In the genomic region with DNA sequence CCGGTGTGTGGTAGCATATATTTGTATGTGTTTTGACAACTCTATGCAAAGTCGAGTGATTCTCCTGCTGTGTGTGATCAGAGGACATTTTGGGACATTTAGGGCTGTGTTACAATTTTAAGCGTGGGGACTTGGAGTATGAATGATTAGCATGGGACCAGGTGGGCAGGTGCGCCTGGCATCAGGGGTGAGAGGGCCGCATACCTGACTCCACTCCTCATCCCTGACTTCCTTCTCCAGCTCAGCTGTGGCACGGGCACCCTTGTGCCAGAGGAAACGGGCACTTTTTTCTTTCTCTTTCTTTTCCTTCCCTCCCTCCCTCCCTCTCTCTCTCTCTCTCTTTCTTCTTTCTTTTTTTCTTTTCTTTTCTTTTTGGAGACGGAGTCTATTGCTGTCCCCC, we compare ENCODE assay signal across 16 cellular contexts. TPM values are rescaled to one million over a fixed set of nuclear protein-coding genes. Genes with fewer than 3 reads are reported as not detected.
DNase-seq lines count a peak whose midpoint lies in the region; ATAC-seq and TF ChIP-seq lines count a peak whose summit lies in the region.
"Had no signal": no experiment of that assay in that cellular context is flagged by ENCODE, and none has a peak within 500 bp of the region (broad histone marks: within the 10 kb centered on the region; RNA-seq: fewer than 3 reads in every experiment).

No MANE protein-coding gene starts in this region.

- H3K9me3 ChIP-seq in mucosa of descending colon (no peaks in the 10 kb centered on the region), upper lobe of right lung (no peaks in the 10 kb centered on the region)

- H3K36me3 ChIP-seq in mucosa of descending colon (ENCODE audit: low read depth) (no peaks in the 10 kb centered on the region), upper lobe of right lung (no peaks in the 10 kb centered on the region)

- H3K27ac ChIP-seq in upper lobe of right lung, result no peak overlapping the region

- no peaks in the 10 kb centered on the region for H3K27me3 ChIP-seq in upper lobe of right lung

- TF ChIP-seq CTCF in mucosa of descending colon (IDR thresholded peaks at IDR 0.05) (no peak), upper lobe of right lung (IDR thresholded peaks at IDR 0.05) (no peak), omental fat pad (IDR thresholded peaks at IDR 0.05) (no peak)

- no peak overlapping the region for H3K4me3 Mint-ChIP-seq in central memory CD8-positive, alpha-beta T cell

- H3K36me3 Mint-ChIP-seq in central memory CD8-positive, alpha-beta T cell (ENCODE audit: insufficient read depth), result peaks cover 3% of the 10 kb centered on the region

- intact Hi-C loops in mucosa of descending colon (cut with DNase I, micrococcal nuclease), result no loop called here
- intact Hi-C loops in upper lobe of right lung (cut with DNase I), result no loop called here

- no peaks in the 10 kb centered on the region for H3K9me3 Mint-ChIP-seq in central memory CD8-positive, alpha-beta T cell

- no peaks in the 10 kb centered on the region for H3K27me3 Mint-ChIP-seq in central memory CD8-positive, alpha-beta T cell

- no peak for ATAC-seq in central memory CD8-positive, alpha-beta T cell (replicated peaks; ENCODE audit: extremely low read depth, poor library complexity, severe bottlenecking)
- ATAC-seq in mucosa of descending colon, result no peak
- peak; percentile 34 for ATAC-seq in upper lobe of right lung
- ATAC-seq in omental fat pad (ENCODE audit: low FRiP score), result no peak
- no peak for ATAC-seq in HG02763 (IDR thresholded peaks at IDR 0.05; ENCODE audit: unreplicated experiment)

- H3K4me1 Mint-ChIP-seq in central memory CD8-positive, alpha-beta T cell, result no peaks in the 10 kb centered on the region

- DNase-seq in RPMI8226, result peak; percentile 1
- no peak for DNase-seq in central memory CD8-positive, alpha-beta T cell (ENCODE audit: low spot score in 2 of 2)
- peak in 2 of 3 donors; percentile 18 to 19 for DNase-seq in mucosa of descending colon
- DNase-seq in upper lobe of right lung, result peak; percentile 42
- DNase-seq in omental fat pad (ENCODE audit: low spot score), result no peak
- DNase-seq in foreskin melanocyte, result no peak
- DNase-seq: C1 segment of cervical spinal cord, DMS153, Karpas-422, MM.1S, NCI-H1105 treated with DMSO at 0.1 percent for 48 hours, NCI-H187, NCI-H446 treated with DMSO at 0.1 percent for 48 hours, NCI-H774, SHP77 had no signal

- H3K27ac Mint-ChIP-seq in central memory CD8-positive, alpha-beta T cell (ENCODE audit: low read depth), result peak overlapping the region; percentile 51

- H3K4me1 ChIP-seq in mucosa of descending colon (ENCODE audit: low read depth), result peaks cover 8% of the 10 kb centered on the region
- peaks cover 10% of the 10 kb centered on the region for H3K4me1 ChIP-seq in upper lobe of right lung

- H3K4me3 ChIP-seq in mucosa of descending colon (no peak overlapping the region), upper lobe of right lung (no peak overlapping the region)

RNA-seq across cellular contexts. Expression of gene PLCXD1, which starts 15.7 kb away (rescaled TPM):
- total RNA-seq in mucosa of descending colon, result 10 to 100 TPM; 12.6 to 20.7 (median 13.8) TPM
- 34.4 TPM for total RNA-seq in upper lobe of right lung
- 10 to 100 TPM; 12.8 to 32.3 (median 21.9) TPM for total RNA-seq in omental fat pad

RNA-seq across cellular contexts. Expression of gene GTPBP6, which starts 53.1 kb away (rescaled TPM):
- 10 to 100 TPM; 49.8 to 55.8 (median 54.1) TPM for total RNA-seq in mucosa of descending colon
- 55.1 TPM for total RNA-seq in upper lobe of right lung
- total RNA-seq in omental fat pad, result 10 to 100 TPM; 25.7 to 35.3 (median 34.0) TPM

Comparison
In these comparisons a context has a peak if more than half of its experiments do, and no peak if none do; other contexts are left out.
1. DNase-seq: peak in RPMI8226 (single experiment), mucosa of descending colon (2 of 3) and upper lobe of right lung (single experiment); none in central memory CD8-positive, alpha-beta T cell (0 of 2), omental fat pad (single experiment) and foreskin melanocyte (single experiment).